In genomic region chr4:1381181-1381621, GRCh38 we compare ENCODE assay signal across 24 cellular contexts. TPM values are rescaled to one million over a fixed set of nuclear protein-coding genes. Genes with fewer than 3 reads are reported as not detected.
DNase-seq lines count a peak whose midpoint lies in the region; FAIRE-seq and TF ChIP-seq lines count a peak whose summit lies in the region.
"Had no signal": no experiment of that assay in that cellular context is flagged by ENCODE, and none has a peak within 500 bp of the region (broad histone marks: within the 10 kb centered on the region; RNA-seq: fewer than 3 reads in every experiment).

No MANE protein-coding gene starts in this region.

- TF ChIP-seq CTCF in CD14-positive monocyte (IDR thresholded peaks at IDR 0.05) (no peak), endodermal cell (conservative IDR thresholded peaks at IDR 0.05) (no peak)

- peak overlapping the region; percentile 87 for H3K18ac ChIP-seq in neuronal stem cell (ENCODE audit: low read length)

- H4K8ac ChIP-seq in neuronal stem cell (ENCODE audit: low read depth, low read length): no peak overlapping the region

- no peaks in the 10 kb centered on the region for H3K79me1 ChIP-seq in neuronal stem cell (ENCODE audit: low read depth, low read length)

- FAIRE-seq in RCC 7860 (lab: Jason Lieb, UNC): no peak
- FAIRE-seq: D721Med, GM12878, K562 had no signal

- DNase-seq in NCI-H524 (lab: John Stamatoyannopoulos, UW) (peak; percentile 47 to 73), NCI-H524 treated with DMSO at 0.1 percent for 48 hours (lab: John Stamatoyannopoulos, UW) (no peak), CD14-positive monocyte (ENCODE audit: low spot score) (peak; percentile 41), endodermal cell (peak; percentile 16), neuronal stem cell (ENCODE audit: low spot score) (no peak), NCI-H2029 (lab: John Stamatoyannopoulos, UW) (no peak), RCC 7860 (ENCODE audit: low spot score) (no peak), SK-N-DZ (ENCODE audit: low spot score) (no peak)
- DNase-seq: 8988T, DND-41, GDM1, HCEC 1CT, NCI-H1417 treated with DMSO at 0.1 percent for 48 hours, NCI-H1930, NCI-H2171, NCI-H446 treated with DMSO at 0.1 percent for 48 hours, NCI-H82, SIG-M5 had no signal

- peak overlapping the region; percentile 67 for H2BK15ac ChIP-seq in neuronal stem cell (ENCODE audit: low read length)

- no peak overlapping the region for H3K27ac Mint-ChIP-seq in CD14-positive monocyte
- no peak overlapping the region for H3K27ac Mint-ChIP-seq in endodermal cell

- H3K9ac ChIP-seq in endodermal cell (ENCODE audit: extremely low read depth, low read length, poor library complexity, severe bottlenecking) (no peak overlapping the region), neuronal stem cell (ENCODE audit: low read depth, low read length, poor library complexity) (peak overlapping the region; percentile 70)
- H3K9ac ChIP-seq: BLaER1 had no signal

- WGBS in endodermal cell (ENCODE audit: insufficient coverage in 1 of 2, insufficient read length in 1 of 2), 2 experiments: 93 to 100% methylated on average over 5 to 12 of the region's 12 CpGs
- no CpG with 5 or more reads among the region's 12 CpGs for WGBS in neuronal stem cell (ENCODE audit: extremely low coverage in 2 of 2, insufficient read length in 2 of 2, insufficient replicate concordance in 1 of 2), 2 donors

- peaks cover 0 to 2% (median 0%) of the 10 kb centered on the region in 7 donors for H3K9me3 Mint-ChIP-seq in CD14-positive monocyte
- no peaks in the 10 kb centered on the region for H3K9me3 Mint-ChIP-seq in endodermal cell
- H3K9me3 Mint-ChIP-seq: CD8-positive, alpha-beta memory T cell had no signal

- H3K27me3 Mint-ChIP-seq in CD14-positive monocyte (ENCODE audit: low read depth in 3 of 3): no peaks in the 10 kb centered on the region
- H3K27me3 Mint-ChIP-seq in endodermal cell (ENCODE audit: insufficient read depth): no peaks in the 10 kb centered on the region
- H3K27me3 Mint-ChIP-seq: CD8-positive, alpha-beta memory T cell had no signal

- H3K9me3 ChIP-seq in endodermal cell (ENCODE audit: control insufficient read depth, low read length): no peaks in the 10 kb centered on the region
- no peaks in the 10 kb centered on the region for H3K9me3 ChIP-seq in neuronal stem cell (replicated peaks in 1 of 2; ENCODE audit: control insufficient read depth in 2 of 2, insufficient read depth in 1 of 2, low read depth in 1 of 2, low read length in 2 of 2)
- H3K9me3 ChIP-seq: BLaER1, Peyer's patch had no signal

- H3K4me2 ChIP-seq in neuronal stem cell (ENCODE audit: insufficient read depth, low read length, poor library complexity, severe bottlenecking): no peak overlapping the region
- H3K4me2 ChIP-seq: BLaER1 had no signal

- no peak overlapping the region for H3K27ac ChIP-seq in endodermal cell (ENCODE audit: low read depth, low read length)
- no peak overlapping the region for H3K27ac ChIP-seq in neuronal stem cell (replicated peaks; ENCODE audit: low read length)
- H3K27ac ChIP-seq: BLaER1, Peyer's patch had no signal

- H3K36me3 Mint-ChIP-seq in CD14-positive monocyte: peaks cover 16 to 49% of the 10 kb centered on the region in 2 donors
- H3K36me3 Mint-ChIP-seq in endodermal cell (ENCODE audit: low read depth): peaks cover 3% of the 10 kb centered on the region

- H3K23ac ChIP-seq in neuronal stem cell (ENCODE audit: low read depth, low read length, poor library complexity): no peak overlapping the region

- H2BK5ac ChIP-seq in neuronal stem cell (ENCODE audit: low read length): no peak overlapping the region

- H3K4ac ChIP-seq in neuronal stem cell (ENCODE audit: low read length): no peak overlapping the region

- H3K36me3 ChIP-seq in endodermal cell (ENCODE audit: control insufficient read depth, insufficient read depth, low read length) (no peaks in the 10 kb centered on the region), neuronal stem cell (replicated peaks in 1 of 2; ENCODE audit: control insufficient read depth in 2 of 2, insufficient read depth in 2 of 2, low read length in 2 of 2) (peaks cover under 1 to 13% of the 10 kb centered on the region in 2 donors)
- H3K36me3 ChIP-seq: BLaER1 had no signal

- H2BK12ac ChIP-seq in neuronal stem cell (ENCODE audit: low read length): no peak overlapping the region

- no peak overlapping the region for H3K4me3 ChIP-seq in endodermal cell (ENCODE audit: low read length)
- H3K4me3 ChIP-seq in neuronal stem cell (ENCODE audit: low read length in 2 of 2): no peak overlapping the region
- H3K4me3 ChIP-seq: BLaER1, GM12878, K562, Peyer's patch had no signal

- H2AFZ ChIP-seq in neuronal stem cell (ENCODE audit: low read length): no peak overlapping the region

- H3K27me3 ChIP-seq in endodermal cell (ENCODE audit: control insufficient read depth, insufficient read depth, low read length, poor library complexity, severe bottlenecking) (no peaks in the 10 kb centered on the region), neuronal stem cell (ENCODE audit: control insufficient read depth in 3 of 3, insufficient read depth in 3 of 3, low read depth in 1 of 3, low read length in 3 of 3) (no peaks in the 10 kb centered on the region)
- H3K27me3 ChIP-seq: BLaER1, Peyer's patch had no signal

- H3K4me1 Mint-ChIP-seq in CD14-positive monocyte (no peaks in the 10 kb centered on the region), endodermal cell (no peaks in the 10 kb centered on the region)
- H3K4me1 Mint-ChIP-seq: CD8-positive, alpha-beta memory T cell had no signal

- no peaks in the 10 kb centered on the region for H3K4me1 ChIP-seq in endodermal cell (ENCODE audit: control insufficient read depth, insufficient read depth, low read length)
- H3K4me1 ChIP-seq in neuronal stem cell (ENCODE audit: control insufficient read depth in 2 of 2, insufficient read depth in 1 of 2, low read depth in 1 of 2, low read length in 2 of 2): peaks cover 0 to 7% of the 10 kb centered on the region in 2 donors
- H3K4me1 ChIP-seq: Peyer's patch had no signal

- H2BK120ac ChIP-seq in neuronal stem cell (ENCODE audit: low read depth, low read length): no peak overlapping the region

- no peak overlapping the region for H3K4me3 Mint-ChIP-seq in CD14-positive monocyte
- H3K4me3 Mint-ChIP-seq in endodermal cell: no peak overlapping the region
- H3K4me3 Mint-ChIP-seq: CD8-positive, alpha-beta memory T cell had no signal

- intact Hi-C loops in CD14-positive monocyte (cut with micrococcal nuclease): no loop called here

- peak overlapping the region; percentile 53 for H2AK5ac ChIP-seq in neuronal stem cell (ENCODE audit: low read depth, low read length)

- H4K91ac ChIP-seq in neuronal stem cell (ENCODE audit: low read depth, low read length, poor library complexity): no peak overlapping the region

- no peak overlapping the region for H3K14ac ChIP-seq in neuronal stem cell (ENCODE audit: low read length)

RNA-seq across cellular contexts. Expression of gene NKX1-1, which starts 25.0 kb away (rescaled TPM):
- not detected for polyA plus RNA-seq in CD14-positive monocyte
- total RNA-seq in endodermal cell: not detected
- polyA plus RNA-seq in endodermal cell (2013, experiment 1 of 2): 0.18 TPM
- not detected for polyA plus RNA-seq in endodermal cell (2013, experiment 2 of 2)
- not detected for polyA plus RNA-seq in neuronal stem cell (2013, experiment 1 of 2)
- polyA plus RNA-seq in neuronal stem cell (2013, experiment 2 of 2): not detected
- not detected in 2 replicates for polyA plus RNA-seq in SK-N-DZ (2014; cell fraction: cytosol; rRNA removed)
- not detected in 2 replicates for polyA plus RNA-seq in SK-N-DZ (2014; cell fraction: nucleus; rRNA removed)
- total RNA-seq: CD8-positive, alpha-beta memory T cell; GM12878; K562; Peyer's patch had no signal
- polyA plus RNA-seq: CD8-positive, alpha-beta memory T cell; GM12878; K562 had no signal

RNA-seq across cellular contexts. Expression of gene UVSSA, which starts 34.2 kb away (rescaled TPM):
- polyA plus RNA-seq in CD14-positive monocyte: 1 to 10 TPM; 2.6 to 4.8 TPM
- total RNA-seq in endodermal cell: 10 to 100 TPM; 50.4 to 61.6 TPM
- polyA plus RNA-seq in endodermal cell (2013, experiment 1 of 2): 19.2 TPM
- 17.1 TPM for polyA plus RNA-seq in endodermal cell (2013, experiment 2 of 2)
- polyA plus RNA-seq in neuronal stem cell (2013, experiment 1 of 2): 8.6 TPM
- 8.7 TPM for polyA plus RNA-seq in neuronal stem cell (2013, experiment 2 of 2)
- 2.6 and 3.3 TPM in 2 replicates for polyA plus RNA-seq in SK-N-DZ (2014; cell fraction: cytosol; rRNA removed)
- polyA plus RNA-seq in SK-N-DZ (2014; cell fraction: nucleus; rRNA removed): 30.7 and 37.5 TPM in 2 replicates

Comparison
In these comparisons a context has a peak if more than half of its experiments do, and no peak if none do; other contexts are left out.
1. DNase-seq: peak in NCI-H524 (2 of 2), CD14-positive monocyte (single experiment) and endodermal cell (single experiment); none in NCI-H524 treated with DMSO at 0.1 percent for 48 hours (single experiment), neuronal stem cell (single experiment), NCI-H2029 (single experiment), RCC 7860 (single experiment) and SK-N-DZ (single experiment).